In the genomic region with DNA sequence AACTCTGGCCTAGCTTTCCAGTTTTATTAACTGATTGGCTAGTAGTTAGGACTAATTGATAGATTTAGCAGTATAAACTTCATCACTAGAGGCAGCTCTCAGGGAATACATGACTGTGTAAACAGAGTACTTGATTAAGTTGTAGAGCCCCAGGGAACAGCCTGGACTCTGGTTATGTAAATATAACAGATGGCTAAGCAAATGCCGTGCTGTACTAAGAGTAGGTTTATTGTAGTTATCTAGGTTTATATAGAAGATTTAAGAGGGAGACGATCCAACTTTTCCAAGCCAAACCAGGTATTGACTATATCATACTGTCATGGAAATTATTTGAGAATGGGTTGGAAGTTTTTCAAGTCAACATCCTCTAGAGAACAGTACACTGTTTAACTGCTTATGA, we compare ENCODE assay signal across 18 cellular contexts.
A peak's percentile ranks its signal among the peaks of the same experiment; 100 is the strongest.
DNase-seq lines count a peak whose midpoint lies in the region; ATAC-seq, FAIRE-seq and TF ChIP-seq lines count a peak whose summit lies in the region.
"Had no signal": no experiment of that assay in that cellular context is flagged by ENCODE, and none has a peak within 500 bp of the region (broad histone marks: within the 10 kb centered on the region; RNA-seq: fewer than 3 reads in every experiment).

No MANE protein-coding gene starts in this region.

- BruUV-seq in HepG2 (replicated peaks; lab: Mats Ljungman, UMichigan): no TSS peak

- no peak for TF ChIP-seq RAD21 in HepG2 (CRISPR knock-in tag; IDR thresholded peaks at IDR 0.05)

- H2AFZ ChIP-seq in HepG2 (ENCODE audit: low read length): no peak overlapping the region

- no peaks in the 10 kb centered on the region; the same call in 1 of the 2 replicates for H3K4me1 ChIP-seq in HepG2 (ENCODE audit: insufficient read depth, low read length)
- no peaks in the 10 kb centered on the region for H3K4me1 ChIP-seq in vagina
- H3K4me1 ChIP-seq: SJCRH30 had no signal

- 5% methylated on average over 2 of the region's 2 CpGs for WGBS in HepG2 (ENCODE audit: low lambda C conversion rate)

- no peak for TF ChIP-seq POLR2A in HepG2 (IDR thresholded peaks at IDR 0.05; ENCODE audit: insufficient read depth in 1 of 2, low read depth in 2 of 2, low read length in 2 of 2)
- no peak for TF ChIP-seq POLR2A in vagina (IDR thresholded peaks at IDR 0.05)

- H3K9me3 ChIP-seq in HepG2 (ENCODE audit: low read length) (peaks cover 12% of the 10 kb centered on the region; the same call in 1 of the 2 replicates), vagina (no peaks in the 10 kb centered on the region)
- H3K9me3 ChIP-seq: SJCRH30 had no signal

- H4K20me1 ChIP-seq in HepG2 (ENCODE audit: insufficient read depth, low read length): no peaks in the 10 kb centered on the region

- POLR2A ChIA-PET in HepG2 (lab: Yijun Ruan, JAX): no interaction called here

- FAIRE-seq in HepG2 (lab: Jason Lieb, UNC): no peak

- no peaks in the 10 kb centered on the region; a peak in 1 of 5 replicates for H3K27me3 ChIP-seq in HepG2 (ENCODE audit: control insufficient read depth in 1 of 2, insufficient read depth in 2 of 2, low read length in 2 of 2)
- no peaks in the 10 kb centered on the region for H3K27me3 ChIP-seq in vagina
- H3K27me3 ChIP-seq: cardiac muscle cell, SJCRH30 had no signal

- H3K79me2 ChIP-seq in HepG2 (ENCODE audit: insufficient read depth, low read length): no peaks in the 10 kb centered on the region

- no peak for TF ChIP-seq CTCF in HepG2 (CRISPR knock-in tag; IDR thresholded peaks at IDR 0.05)
- TF ChIP-seq CTCF in vagina (IDR thresholded peaks at IDR 0.05): no peak

- H3K9me3 Mint-ChIP-seq in activated T-helper 17 cell treated with anti-CD3 and anti-CD28 coated beads, Interleukin-2, amount 50 U/mL, for 72 hours: peaks cover 5% of the 10 kb centered on the region
- H3K9me3 Mint-ChIP-seq: H9 had no signal

- CTCF ChIA-PET in HepG2 (lab: Yijun Ruan, JAX; ENCODE audit: low intra/inter-chr PET ratio, low total read pairs): no interaction called here

- H3K36me3 ChIP-seq in HepG2 (replicated peaks in 1 of 2; ENCODE audit: control insufficient read depth in 1 of 2, insufficient read depth in 2 of 2, low read length in 2 of 2) (no peaks in the 10 kb centered on the region), vagina (no peaks in the 10 kb centered on the region)
- H3K36me3 ChIP-seq: cardiac muscle cell, SJCRH30 had no signal

- H3K4me1 Mint-ChIP-seq in activated T-helper 17 cell treated with anti-CD3 and anti-CD28 coated beads, Interleukin-2, amount 50 U/mL, for 72 hours: no peaks in the 10 kb centered on the region
- H3K4me1 Mint-ChIP-seq: H9, memory B cell had no signal

- ATAC-seq in HepG2: no peak
- no peak for ATAC-seq in activated T-helper 17 cell treated with anti-CD3 and anti-CD28 coated beads, Interleukin-2, amount 50 U/mL, for 72 hours (replicated peaks)
- ATAC-seq in GM18517 (IDR thresholded peaks at IDR 0.05; ENCODE audit: unreplicated experiment): no peak

- no peak overlapping the region for H3K4me2 ChIP-seq in HepG2 (ENCODE audit: low read depth, low read length)

- H3K4me3 ChIP-seq in HepG2 (replicated peaks in 1 of 3; ENCODE audit: insufficient read depth in 1 of 3, low read depth in 2 of 3, low read length in 3 of 3): no peak overlapping the region
- no peak overlapping the region for H3K4me3 ChIP-seq in vagina
- H3K4me3 ChIP-seq: cardiac muscle cell, SJCRH30 had no signal

- intact Hi-C loops in HepG2 (cut with micrococcal nuclease; ENCODE audit: unreplicated experiment): no loop called here
- intact Hi-C loops in vagina (cut with DNase I): no loop called here

- no peak overlapping the region for H3K9ac ChIP-seq in HepG2 (ENCODE audit: insufficient read depth, low read depth, low read length)

- TF ChIP-seq EP300 in HepG2 (IDR thresholded peaks at IDR 0.05; ENCODE audit: low read depth in 2 of 2, low read length in 2 of 2) (no peak), HepG2 (CRISPR knock-in tag; IDR thresholded peaks at IDR 0.05; ENCODE audit: borderline replicate concordance) (no peak)

- H3K27ac ChIP-seq in HepG2 (ENCODE audit: extremely low read length, insufficient read depth, low read length) (no peak overlapping the region), vagina (no peak overlapping the region)
- H3K27ac ChIP-seq: cardiac muscle cell, SJCRH30 had no signal

- in situ Hi-C loops in HepG2 (cut with HindIII; ENCODE audit: extremely low pct_ligation_motif_present, low pct_unique_long_range_greater_than_20kb): no loop called here

- no peaks in the 10 kb centered on the region for H3K36me3 Mint-ChIP-seq in activated T-helper 17 cell treated with anti-CD3 and anti-CD28 coated beads, Interleukin-2, amount 50 U/mL, for 72 hours (ENCODE audit: low read depth)
- H3K36me3 Mint-ChIP-seq: memory B cell had no signal

- no peak overlapping the region for H3K4me3 Mint-ChIP-seq in activated T-helper 17 cell treated with anti-CD3 and anti-CD28 coated beads, Interleukin-2, amount 50 U/mL, for 72 hours
- H3K4me3 Mint-ChIP-seq: H9, memory B cell had no signal

- no peak overlapping the region for H3K27ac Mint-ChIP-seq in activated T-helper 17 cell treated with anti-CD3 and anti-CD28 coated beads, Interleukin-2, amount 50 U/mL, for 72 hours
- H3K27ac Mint-ChIP-seq: H9, memory B cell had no signal

- no peaks in the 10 kb centered on the region for H3K27me3 Mint-ChIP-seq in activated T-helper 17 cell treated with anti-CD3 and anti-CD28 coated beads, Interleukin-2, amount 50 U/mL, for 72 hours
- H3K27me3 Mint-ChIP-seq: memory B cell had no signal

- DNase-seq in DMS53 (lab: John Stamatoyannopoulos, UW): peak; percentile 75
- peak; percentile 68 for DNase-seq in NCI-H1092 treated with DMSO at 0.1 percent for 48 hours (lab: John Stamatoyannopoulos, UW)
- DNase-seq in NCI-H526 treated with DMSO at 0.1 percent for 48 hours (lab: John Stamatoyannopoulos, UW): peak; percentile 78
- DNase-seq in HepG2 (ENCODE audit: low spot score): peak; percentile 1
- no peak for DNase-seq in kidney glomerular epithelial cell (lab: John Stamatoyannopoulos, UW)
- DNase-seq in vagina (ENCODE audit: extremely low spot score in 2 of 2): no peak
- DNase-seq: activated CD4-positive, alpha-beta T cell treated with anti-CD3 and anti-CD28 coated beads, Interleukin-2, amount 50 U/mL, for 4 hours; amniotic stem cell; EL; H9; kidney; NCI-H226; OCI-M1 had no signal

TF ChIP-seq in HepG2, 621 proteins besides CTCF, POLR2A, EP300 and RAD21:
- TF ChIP-seq KDM4B (CRISPR knock-in tag; IDR thresholded peaks at IDR 0.05): no peak
- no peak for TF ChIP-seq ZKSCAN5 (CRISPR knock-in tag; IDR thresholded peaks at IDR 0.05)
- TF ChIP-seq NR2F1 (CRISPR knock-in tag; IDR thresholded peaks at IDR 0.05): no peak
- no peak for TF ChIP-seq REPIN1 (CRISPR knock-in tag; IDR thresholded peaks at IDR 0.05; ENCODE audit: borderline replicate concordance, low read depth)
- no peak for TF ChIP-seq ZNF432 (CRISPR knock-in tag; IDR thresholded peaks at IDR 0.05; ENCODE audit: borderline replicate concordance)
- TF ChIP-seq ZNF772 (CRISPR knock-in tag; IDR thresholded peaks at IDR 0.05): no peak
- TF ChIP-seq ZBTB21 (CRISPR knock-in tag; IDR thresholded peaks at IDR 0.05): no peak
- no peak for TF ChIP-seq REXO4 (CRISPR knock-in tag; IDR thresholded peaks at IDR 0.05; ENCODE audit: borderline replicate concordance)
- TF ChIP-seq NKX3-1 (CRISPR knock-in tag; IDR thresholded peaks at IDR 0.05): no peak
- TF ChIP-seq ZNF230 (CRISPR knock-in tag; IDR thresholded peaks at IDR 0.05): no peak
- no peak for TF ChIP-seq NFKBIZ (CRISPR knock-in tag; IDR thresholded peaks at IDR 0.05)

Comparison
In these comparisons a context has a peak if more than half of its experiments do, and no peak if none do; other contexts are left out.
1. DNase-seq: peak in DMS53 (single experiment), NCI-H1092 treated with DMSO at 0.1 percent for 48 hours (single experiment), NCI-H526 treated with DMSO at 0.1 percent for 48 hours (single experiment) and HepG2 (single experiment); none in kidney glomerular epithelial cell (single experiment) and vagina (0 of 2).